16 cellular contexts compared by ENCODE assay signal in the genomic region with DNA sequence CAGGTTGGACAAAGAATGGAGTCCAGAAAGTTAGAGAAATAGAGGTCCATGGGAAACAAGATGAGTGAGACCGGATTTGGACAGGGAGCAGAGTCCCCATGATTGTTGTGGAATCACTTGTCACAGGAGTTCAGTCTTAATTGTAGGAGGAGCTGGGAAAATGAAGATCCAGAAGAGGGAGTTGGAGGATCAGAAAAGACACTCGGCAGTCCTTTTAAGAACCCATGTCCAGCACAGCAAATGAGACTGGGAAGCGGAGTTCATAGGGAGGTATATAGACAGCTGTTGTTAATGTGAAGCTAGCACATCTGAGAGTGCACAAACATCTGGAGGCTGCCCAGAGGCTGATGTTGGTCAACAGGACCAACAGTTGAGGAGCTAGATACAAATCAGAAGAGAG.
DNase-seq lines count a peak whose midpoint lies in the region; ATAC-seq and TF ChIP-seq lines count a peak whose summit lies in the region.
"Had no signal": no experiment of that assay in that cellular context is flagged by ENCODE, and none has a peak within 500 bp of the region (broad histone marks: within the 10 kb centered on the region; RNA-seq: fewer than 3 reads in every experiment).

No MANE protein-coding gene starts in this region.

- no peak overlapping the region for H3K56ac ChIP-seq in H9 (ENCODE audit: insufficient read length, low read depth, low read length)

- H3K4me2 ChIP-seq in H9 (ENCODE audit: insufficient read depth, insufficient read length, low read length): no peak overlapping the region
- H3K4me2 ChIP-seq: smooth muscle cell had no signal

- H3K4me1 ChIP-seq in H9 (ENCODE audit: insufficient read depth, low read length): no peaks in the 10 kb centered on the region
- H3K4me1 ChIP-seq: uterus had no signal

- H2BK120ac ChIP-seq in H9 (ENCODE audit: low read depth, low read length, poor library complexity, severe bottlenecking): no peak overlapping the region

- CTCF ChIA-PET in RWPE1 (lab: Yijun Ruan, JAX): interaction anchor here (0.6 to 1.7 kb wide), 5 partner anchors 91 to 432 kb away, joined by 3 to 11 read pairs (median 3); no protein-coding TSS in a partner anchor

- H3K27ac Mint-ChIP-seq in H9: no peak overlapping the region
- H3K27ac Mint-ChIP-seq: activated B cell treated with CpG ODN at 0.5 μM for 24 hours; activated T-cell treated with anti-CD3 and anti-CD28 coated beads, Interleukin-2, amount 50 U/mL, for 24 hours; brain; nephron progenitor cell had no signal

- no peaks in the 10 kb centered on the region for H3K79me1 ChIP-seq in H9 (ENCODE audit: insufficient read depth, low read depth, low read length, poor library complexity, severe bottlenecking)

- H2BK5ac ChIP-seq in H9 (ENCODE audit: insufficient read length, low read length): no peak overlapping the region

- no peak overlapping the region for H2BK15ac ChIP-seq in H9 (ENCODE audit: low read depth, low read length)

- no peak overlapping the region for H3K4me3 Mint-ChIP-seq in H9
- H3K4me3 Mint-ChIP-seq: activated B cell treated with CpG ODN at 0.5 μM for 24 hours; activated T-cell treated with anti-CD3 and anti-CD28 coated beads, Interleukin-2, amount 50 U/mL, for 24 hours; brain; nephron progenitor cell had no signal

- no peaks in the 10 kb centered on the region for H3K79me2 ChIP-seq in H9 (ENCODE audit: insufficient read depth, low read length)

- ATAC-seq in HG02588 (IDR thresholded peaks at IDR 0.05; ENCODE audit: unreplicated experiment): no peak

- no peaks in the 10 kb centered on the region; a peak in 1 of 5 replicates for H3K9me3 Mint-ChIP-seq in H9

- H3K23ac ChIP-seq in H9 (ENCODE audit: insufficient read length, low read depth, low read length): no peak overlapping the region

- H4K5ac ChIP-seq in H9 (ENCODE audit: insufficient read length, low read depth, low read length): no peak overlapping the region

- peak; percentile 45 for TF ChIP-seq CTCF in AG09309 (IDR thresholded peaks at IDR 0.05; ENCODE audit: control insufficient read depth, insufficient read depth, low read depth, low read length, missing control alignments)
- peak; percentile 26; the same call in 1 of the 3 replicates for TF ChIP-seq CTCF in H9 (conservative IDR thresholded peaks at IDR 0.05)
- TF ChIP-seq CTCF in RWPE1 (conservative IDR thresholded peaks at IDR 0.05; ENCODE audit: low read depth): no peak
- TF ChIP-seq CTCF in fibroblast of pulmonary artery (IDR thresholded peaks at IDR 0.05; ENCODE audit: low read length, missing control alignments): no peak

- no CpG with 5 or more reads among the region's 3 CpGs for whole genome bisulfite sequencing in H9 (ENCODE audit: extremely low coverage, insufficient read length, low lambda C conversion rate)

- H3K27me3 ChIP-seq in H9 (ENCODE audit: insufficient read depth, low read length): no peaks in the 10 kb centered on the region
- H3K27me3 ChIP-seq: uterus had no signal

- no peak overlapping the region for H3K18ac ChIP-seq in H9 (ENCODE audit: insufficient read length, low read depth, low read length)

- no peak overlapping the region for H4K91ac ChIP-seq in H9 (ENCODE audit: insufficient read length, low read depth, low read length)

- no peak overlapping the region for H2AK5ac ChIP-seq in H9 (ENCODE audit: insufficient read length, low read length)

- H3K9me3 ChIP-seq in H9 (ENCODE audit: control insufficient read depth, low read depth, low read length): no peaks in the 10 kb centered on the region
- H3K9me3 ChIP-seq: uterus had no signal

- no peak overlapping the region for H2BK20ac ChIP-seq in H9 (ENCODE audit: low read depth, low read length, poor library complexity, severe bottlenecking)

- no peaks in the 10 kb centered on the region for H4K20me1 ChIP-seq in H9 (ENCODE audit: control insufficient read depth, insufficient read depth, insufficient read length)

- POLR2A ChIA-PET in RWPE1 (lab: Yijun Ruan, JAX; ENCODE audit: low non-redundant PET): no interaction called here

- H3K4me1 Mint-ChIP-seq in H9: peaks cover 6 to 7% of the 10 kb centered on the region in 2 experiments; a peak in 2 of 4 replicates
- H3K4me1 Mint-ChIP-seq: activated B cell treated with CpG ODN at 0.5 μM for 24 hours, brain, nephron progenitor cell had no signal

- no peak overlapping the region for H3K27ac ChIP-seq in H9 (ENCODE audit: insufficient read length, low read depth, low read length)
- no peak overlapping the region for H3K27ac ChIP-seq in RWPE1
- H3K27ac ChIP-seq: uterus had no signal

- no peak overlapping the region for H4K8ac ChIP-seq in H9 (replicated peaks; ENCODE audit: insufficient read length, low read depth, low read length)

- no peaks in the 10 kb centered on the region for H3K23me2 ChIP-seq in H9 (ENCODE audit: insufficient read length, low read depth, low read length, poor library complexity, severe bottlenecking)

- no peak overlapping the region for H2AFZ ChIP-seq in H9 (ENCODE audit: low read length)

- no peak overlapping the region for H3K14ac ChIP-seq in H9 (ENCODE audit: insufficient read depth, low read length)

- H2BK12ac ChIP-seq in H9 (ENCODE audit: insufficient read length, low read depth, low read length): no peak overlapping the region

- H3K4me3 ChIP-seq in AG09309 (ENCODE audit: control insufficient read depth, low read depth, low read length) (no peak overlapping the region), fibroblast of pulmonary artery (replicated peaks; ENCODE audit: low read depth, low read length) (no peak overlapping the region)
- H3K4me3 ChIP-seq: smooth muscle cell, uterus had no signal

- no peak overlapping the region for H3T11ph ChIP-seq in H9 (ENCODE audit: low read length)

- H3K27me3 Mint-ChIP-seq in H9 (ENCODE audit: low read depth): no peaks in the 10 kb centered on the region; the same call in 1 of the 2 replicates
- H3K27me3 Mint-ChIP-seq: activated B cell treated with CpG ODN at 0.5 μM for 24 hours; activated T-cell treated with anti-CD3 and anti-CD28 coated beads, Interleukin-2, amount 50 U/mL, for 24 hours had no signal

- peaks cover 0 to 4% (median 0%) of the 10 kb centered on the region in 3 experiments; a peak in 3 of 7 replicates for H3K36me3 Mint-ChIP-seq in H9 (ENCODE audit: insufficient read depth in 1 of 3, low read depth in 3 of 3)
- H3K36me3 Mint-ChIP-seq: brain had no signal

- DNase-seq in AG09309 (ENCODE audit: low read depth) (peak; percentile 13), H9 (no peak), RWPE1 (ENCODE audit: low spot score) (peak; percentile 20), fibroblast of pulmonary artery (ENCODE audit: low read depth) (peak; percentile 37), GM19238 (ENCODE audit: insufficient read length, low spot score) (no peak), T-helper 9 cell (no peak), HUDEP-2 (lab: John Stamatoyannopoulos, UW; ENCODE audit: unreplicated experiment in 76 of 76) (no peak)
- DNase-seq: activated B cell treated with CpG ODN at 0.5 μM for 24 hours; activated T-cell treated with anti-CD3 and anti-CD28 coated beads, Interleukin-2, amount 50 U/mL, for 24 hours; kidney; NCI-H1436 treated with DMSO at 0.1 percent for 48 hours; nephron progenitor cell; uterus had no signal

- H3K4ac ChIP-seq in H9 (ENCODE audit: low read depth, low read length): no peak overlapping the region

- H3K9ac ChIP-seq in H9 (ENCODE audit: extremely low read depth, insufficient read length, low read length): no peak overlapping the region

Comparison
In these comparisons a context has a peak if more than half of its experiments do, and no peak if none do; other contexts are left out.
1. DNase-seq: peak in AG09309 (single experiment), RWPE1 (single experiment) and fibroblast of pulmonary artery (single experiment); none in H9 (single experiment), GM19238 (single experiment), T-helper 9 cell (single experiment) and HUDEP-2 (0 of 76).
2. CTCF ChIP-seq: peak in AG09309 (single experiment) and H9 (single experiment); none in RWPE1 (single experiment) and fibroblast of pulmonary artery (single experiment).